In genomic region chr3:196354151-196354550, GRCh38 we compare ENCODE assay signal across 33 cellular contexts. TPM values are rescaled to one million over a fixed set of nuclear protein-coding genes. Genes with fewer than 3 reads are reported as not detected.
"Had no signal": no experiment of that assay in that cellular context is flagged by ENCODE, and none has a peak within 500 bp of the region (broad histone marks: within the 10 kb centered on the region; RNA-seq: fewer than 3 reads in every experiment).

No MANE protein-coding gene starts in this region.

- H3K4me1 Mint-ChIP-seq: activated B cell treated with CpG ODN at 0.5 μM for 24 hours had no signal

- ATAC-seq: activated CD8-positive, alpha-beta memory T cell treated with anti-CD3 and anti-CD28 coated beads, Interleukin-2, amount 10 ng/mL, durations not matched to agents 7 days and 5 days; PC-3 had no signal

- DNase-seq: activated B cell treated with CpG ODN at 0.5 μM for 24 hours; activated CD4-positive, alpha-beta memory T cell treated with anti-CD3 and anti-CD28 coated beads, Interleukin-2, amount 10 ng/mL, durations not matched to agents 7 days and 5 days; activated CD4-positive, alpha-beta T cell treated with anti-CD3 and anti-CD28 coated beads for 4 hours; activated CD4-positive, CD25-positive, alpha-beta regulatory T cell treated with anti-CD3 and anti-CD28 coated beads, Interleukin-2, amount 50 U/mL, for 72 hours; activated CD8-positive, alpha-beta memory T cell treated with anti-CD3 and anti-CD28 coated beads for 24 hours; activated CD8-positive, alpha-beta memory T cell treated with anti-CD3 and anti-CD28 coated beads, Interleukin-2, amount 10 ng/mL, durations not matched to agents 7 days and 5 days; activated CD8-positive, alpha-beta memory T cell treated with anti-CD3 and anti-CD28 coated beads, Interleukin-2, amount 50 U/mL, for 48 hours; activated effector memory CD4-positive, alpha-beta T cell treated with Interleukin-2 at 50 U/mL for 16 hours; activated naive CD4-positive, alpha-beta T cell treated with anti-CD3 and anti-CD28 coated beads, Interleukin-2, amount 10 ng/mL, durations not matched to agents 7 days and 5 days; activated naive CD8-positive, alpha-beta T cell treated with anti-CD3 and anti-CD28 coated beads, Interleukin-2, amount 10 ng/mL, durations not matched to agents 7 days and 5 days; activated T-cell treated with anti-CD3 and anti-CD28 coated beads, Interleukin-2, amount 50 U/mL, for 48 hours; amygdala; MM.1S; NCI-H1105; NCI-H1417 treated with DMSO at 0.1 percent for 48 hours; NCI-H1694; NCI-H1930; NCI-H2081 treated with DMSO at 0.1 percent for 48 hours; NCI-H345; NCI-H524 treated with DMSO at 0.1 percent for 48 hours; PC-3; Peyer's patch; Right ventricle myocardium superior; T1000 had no signal

- H3K4me3 ChIP-seq: ascending aorta, cardiac muscle cell, Peyer's patch had no signal

- H3K9me3 Mint-ChIP-seq: activated B cell treated with CpG ODN at 0.5 μM for 24 hours; activated CD4-positive, alpha-beta memory T cell treated with anti-CD3 and anti-CD28 coated beads, Interleukin-2, amount 10 ng/mL, durations not matched to agents 7 days and 5 days; activated naive CD4-positive, alpha-beta T cell treated with anti-CD3 and anti-CD28 coated beads, Interleukin-2, amount 10 ng/mL, durations not matched to agents 7 days and 5 days; activated naive CD8-positive, alpha-beta T cell treated with anti-CD3 and anti-CD28 coated beads, Interleukin-2, amount 10 ng/mL, durations not matched to agents 7 days and 5 days; central memory CD8-positive, alpha-beta T cell had no signal

- H3K4me3 Mint-ChIP-seq: activated B cell treated with CpG ODN at 0.5 μM for 24 hours; activated CD4-positive, alpha-beta memory T cell treated with anti-CD3 and anti-CD28 coated beads, Interleukin-2, amount 10 ng/mL, durations not matched to agents 7 days and 5 days; activated CD8-positive, alpha-beta memory T cell treated with anti-CD3 and anti-CD28 coated beads, Interleukin-2, amount 10 ng/mL, durations not matched to agents 7 days and 5 days; activated naive CD4-positive, alpha-beta T cell treated with anti-CD3 and anti-CD28 coated beads, Interleukin-2, amount 10 ng/mL, durations not matched to agents 7 days and 5 days; activated naive CD8-positive, alpha-beta T cell treated with anti-CD3 and anti-CD28 coated beads, Interleukin-2, amount 10 ng/mL, durations not matched to agents 7 days and 5 days; central memory CD8-positive, alpha-beta T cell had no signal

- H3K27me3 ChIP-seq: ascending aorta, cardiac muscle cell, Peyer's patch had no signal

- H3K4me1 ChIP-seq: ascending aorta, Peyer's patch had no signal

- H3K9ac ChIP-seq: KMS-11 had no signal

- H3K27ac ChIP-seq: ascending aorta, cardiac muscle cell, KMS-11, Peyer's patch, RWPE1, VCaP had no signal

- H3K27ac Mint-ChIP-seq: activated B cell treated with CpG ODN at 0.5 μM for 24 hours; activated CD4-positive, alpha-beta memory T cell treated with anti-CD3 and anti-CD28 coated beads, Interleukin-2, amount 10 ng/mL, durations not matched to agents 7 days and 5 days; activated CD8-positive, alpha-beta memory T cell treated with anti-CD3 and anti-CD28 coated beads, Interleukin-2, amount 10 ng/mL, durations not matched to agents 7 days and 5 days; activated naive CD8-positive, alpha-beta T cell treated with anti-CD3 and anti-CD28 coated beads, Interleukin-2, amount 10 ng/mL, durations not matched to agents 7 days and 5 days had no signal

- H3K9me3 ChIP-seq: ascending aorta, Peyer's patch had no signal

- H3K27me3 Mint-ChIP-seq: activated B cell treated with CpG ODN at 0.5 μM for 24 hours; activated CD4-positive, alpha-beta memory T cell treated with anti-CD3 and anti-CD28 coated beads, Interleukin-2, amount 10 ng/mL, durations not matched to agents 7 days and 5 days; activated CD8-positive, alpha-beta memory T cell treated with anti-CD3 and anti-CD28 coated beads, Interleukin-2, amount 10 ng/mL, durations not matched to agents 7 days and 5 days; activated naive CD4-positive, alpha-beta T cell treated with anti-CD3 and anti-CD28 coated beads, Interleukin-2, amount 10 ng/mL, durations not matched to agents 7 days and 5 days; activated naive CD8-positive, alpha-beta T cell treated with anti-CD3 and anti-CD28 coated beads, Interleukin-2, amount 10 ng/mL, durations not matched to agents 7 days and 5 days; central memory CD8-positive, alpha-beta T cell had no signal

- H3K4me2 ChIP-seq: KMS-11 had no signal

RNA-seq across cellular contexts. Expression of gene TM4SF19, which starts 16.0 kb away (rescaled TPM):
- total RNA-seq: activated B cell treated with CpG ODN at 0.5 μM for 24 hours; activated CD4-positive, alpha-beta memory T cell treated with anti-CD3 and anti-CD28 coated beads, Interleukin-2, amount 10 ng/mL, durations not matched to agents 7 days and 5 days; activated CD8-positive, alpha-beta memory T cell treated with anti-CD3 and anti-CD28 coated beads, Interleukin-2, amount 10 ng/mL, durations not matched to agents 7 days and 5 days; ascending aorta; cardiac muscle cell; Peyer's patch; T-helper 1 cell treated with Interleukin-12 subunit alpha and Interleukin-12 subunit beta and Interleukin-4 antibody, amounts not matched to agents 30 ng/mL and 1 ng/mL, for 36 hours; T-helper 2 cell treated with Interferon-gamma antibody and Interleukin-4, amounts not matched to agents 100 ng/mL and 5 ng/mL, for 36 hours had no signal
- polyA plus RNA-seq: adipose tissue, cardiac muscle cell had no signal

RNA-seq across cellular contexts. Expression of gene DYNLT2B, which starts 36.1 kb away (rescaled TPM):
- total RNA-seq: ascending aorta had no signal
